In the genomic region with DNA sequence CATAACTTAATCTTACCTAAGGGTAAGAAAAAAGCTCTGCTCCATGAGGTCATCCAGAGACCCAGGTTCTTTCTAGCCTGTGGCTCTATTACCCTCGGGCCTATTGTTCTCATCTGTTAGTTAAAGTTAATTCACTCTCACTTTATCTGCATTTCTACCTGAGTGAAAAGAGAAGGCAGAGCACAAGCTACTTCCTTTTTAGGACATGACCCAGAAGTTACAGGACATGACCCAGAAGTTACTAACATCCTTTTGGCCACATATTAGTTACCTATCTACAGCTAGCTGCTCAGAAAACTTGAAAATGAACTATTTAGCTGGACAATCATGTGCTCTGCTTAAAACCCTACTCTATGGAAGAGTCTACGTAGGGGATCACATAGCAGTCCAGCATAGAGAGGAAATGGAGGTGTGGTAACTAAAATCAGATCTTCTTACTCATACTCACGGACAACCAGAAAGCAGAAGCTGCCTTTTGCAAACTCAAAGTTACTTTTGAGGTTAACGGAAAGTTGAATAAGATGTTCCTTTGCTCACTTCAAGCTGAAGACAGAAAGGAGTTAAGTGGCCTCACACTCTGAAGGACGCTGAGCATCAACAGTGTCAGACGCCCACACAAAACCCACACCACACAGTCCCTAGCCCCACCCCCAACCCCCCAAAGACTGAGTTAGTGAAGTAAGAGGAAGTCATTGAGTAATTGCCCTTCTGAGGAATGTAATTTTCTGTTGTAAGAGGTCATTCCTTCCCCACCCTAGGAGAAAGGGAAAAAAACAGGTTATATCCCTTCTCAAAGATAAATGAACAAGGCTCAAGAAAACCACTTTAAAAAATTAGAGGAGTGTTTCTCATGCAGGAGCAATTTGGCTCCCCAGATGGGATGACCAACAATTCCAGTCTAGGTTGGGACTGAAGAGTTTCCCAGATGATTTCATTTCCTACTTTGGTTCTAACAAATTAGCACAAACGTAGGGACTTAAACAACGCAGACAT, we compare ENCODE assay signal across 8 cellular contexts.
DNase-seq lines count a peak whose midpoint lies in the region; ATAC-seq and TF ChIP-seq lines count a peak whose summit lies in the region.

No MANE protein-coding gene starts in this region.

- ATAC-seq in GM18511 (IDR thresholded peaks at IDR 0.05; ENCODE audit: unreplicated experiment) (peak; percentile 76), HG02852 (IDR thresholded peaks at IDR 0.05; ENCODE audit: unreplicated experiment) (peak; percentile 75)

- H3K27ac Mint-ChIP-seq in dendritic cell treated with granulocyte-macrophage colony-stimulating factor and Interleukin-4, amounts not matched to agents 40 ng/mL and 50 ng/mL, for 4 days: peak overlapping the region; percentile 84

- peak; percentile 6 for DNase-seq in T-helper 9 cell
- DNase-seq in stimulated activated CD8-positive, alpha-beta memory T cell treated with anti-CD3 and anti-CD28 coated beads, Interleukin-2, amount 100 ng/mL, for 48 hours (ENCODE audit: low read depth in 2 of 2): peak; percentile 64 to 73
- no peak for DNase-seq in NCI-H1417 (lab: John Stamatoyannopoulos, UW)
- no peak for DNase-seq in erythroblast (lab: John Stamatoyannopoulos, UW)
- no peak for DNase-seq in NCI-H1930 (lab: John Stamatoyannopoulos, UW)

- no peaks in the 10 kb centered on the region for H3K27me3 Mint-ChIP-seq in dendritic cell treated with granulocyte-macrophage colony-stimulating factor and Interleukin-4, amounts not matched to agents 40 ng/mL and 50 ng/mL, for 4 days

- intact Hi-C loops in dendritic cell treated with granulocyte-macrophage colony-stimulating factor and Interleukin-4, amounts not matched to agents 40 ng/mL and 50 ng/mL, for 4 days (cut with micrococcal nuclease): loop anchor here (5.0 to 10.0 kb wide), 3 partner anchors 34 to 57 kb away; a partner anchor contains a TSS

- H3K4me1 Mint-ChIP-seq in dendritic cell treated with granulocyte-macrophage colony-stimulating factor and Interleukin-4, amounts not matched to agents 40 ng/mL and 50 ng/mL, for 4 days (ENCODE audit: low read depth): peaks cover 74% of the 10 kb centered on the region

- TF ChIP-seq POLR2A in erythroblast (IDR thresholded peaks at IDR 0.05; ENCODE audit: low read length): no peak

- peak overlapping the region; percentile 50 for H3K4me3 Mint-ChIP-seq in dendritic cell treated with granulocyte-macrophage colony-stimulating factor and Interleukin-4, amounts not matched to agents 40 ng/mL and 50 ng/mL, for 4 days

- H3K36me3 Mint-ChIP-seq in dendritic cell treated with granulocyte-macrophage colony-stimulating factor and Interleukin-4, amounts not matched to agents 40 ng/mL and 50 ng/mL, for 4 days (ENCODE audit: low read depth): no peaks in the 10 kb centered on the region

- H3K9me3 Mint-ChIP-seq in dendritic cell treated with granulocyte-macrophage colony-stimulating factor and Interleukin-4, amounts not matched to agents 40 ng/mL and 50 ng/mL, for 4 days: peaks cover 7% of the 10 kb centered on the region

Comparison
In these comparisons a context has a peak if more than half of its experiments do, and no peak if none do; other contexts are left out.
1. DNase-seq: peak in T-helper 9 cell (single experiment) and stimulated activated CD8-positive, alpha-beta memory T cell treated with anti-CD3 and anti-CD28 coated beads, Interleukin-2, amount 100 ng/mL, for 48 hours (2 of 2); none in NCI-H1417 (0 of 3), erythroblast (0 of 2) and NCI-H1930 (0 of 2).